8 cellular contexts compared by ENCODE assay signal in genomic region chr12:3838731-3839548, GRCh38. TPM values are rescaled to one million over a fixed set of nuclear protein-coding genes. Genes with fewer than 3 reads are reported as not detected.
DNase-seq lines count a peak whose midpoint lies in the region; ATAC-seq and TF ChIP-seq lines count a peak whose summit lies in the region.
"Not testable (repeated sequence)": the region's sequence is repeated elsewhere in the genome, so short reads cannot be mapped to it uniquely, and the experiment has no call there.

No MANE protein-coding gene starts in this region.

- POLR2A ChIA-PET in activated CD8-positive, alpha-beta T cell treated with anti-CD3 and anti-CD28 coated beads for 36 hours (lab: Charles Lee) = not testable (repeated sequence)

- TF ChIP-seq CTCF in GM12865 (IDR thresholded peaks at IDR 0.05; ENCODE audit: insufficient read depth, low read depth, low read length, missing control alignments); activated CD8-positive, alpha-beta T cell treated with anti-CD3 and anti-CD28 coated beads for 36 hours (IDR thresholded peaks at IDR 0.05); lower lobe of right lung (IDR thresholded peaks at IDR 0.05); testis (IDR thresholded peaks at IDR 0.05): not testable (repeated sequence)

- ATAC-seq in HG03354 (IDR thresholded peaks at IDR 0.05; ENCODE audit: poor library complexity, severe bottlenecking, unreplicated experiment) (peak; percentile 44), lower lobe of right lung (peak; percentile 41)
- peak; percentile 69 for ATAC-seq in activated CD8-positive, alpha-beta T cell treated with anti-CD3 and anti-CD28 coated beads for 36 hours
- peak; percentile 86 for ATAC-seq in effector memory CD8-positive, alpha-beta T cell (replicated peaks)

- H3K27me3 ChIP-seq in lower lobe of right lung (ENCODE audit: low read depth); testis: not testable (repeated sequence)

- H3K4me3 ChIP-seq in GM12865 (ENCODE audit: low read depth, low read length) (peak overlapping the region; percentile 39), lower lobe of right lung (peak overlapping the region; percentile 19), testis (peak overlapping the region; percentile 40 to 48)

- H3K9me3 Mint-ChIP-seq in activated CD8-positive, alpha-beta T cell treated with anti-CD3 and anti-CD28 coated beads for 36 hours; activated naive CD4-positive, alpha-beta T cell treated with anti-CD3 and anti-CD28 coated beads, Interleukin-2, amount 10 ng/mL, durations not matched to agents 7 days and 5 days; effector memory CD8-positive, alpha-beta T cell: not testable (repeated sequence)

- 63 to 65% methylated on average over 38 to 72 of the region's 98 CpGs for WGBS in testis, 2 donors

- CTCF ChIA-PET in activated CD8-positive, alpha-beta T cell treated with anti-CD3 and anti-CD28 coated beads for 36 hours (lab: Charles Lee); activated naive CD4-positive, alpha-beta T cell treated with anti-CD3 and anti-CD28 coated beads, Interleukin-2, amount 10 ng/mL, durations not matched to agents 7 days and 5 days (lab: Charles Lee): not testable (repeated sequence)

- H3K4me1 ChIP-seq in lower lobe of right lung = not testable (repeated sequence)
- H3K4me1 ChIP-seq in testis = peaks cover 22% of the 10 kb centered on the region

- not testable (repeated sequence) for H3K27me3 Mint-ChIP-seq in activated CD8-positive, alpha-beta T cell treated with anti-CD3 and anti-CD28 coated beads for 36 hours; activated naive CD4-positive, alpha-beta T cell treated with anti-CD3 and anti-CD28 coated beads, Interleukin-2, amount 10 ng/mL, durations not matched to agents 7 days and 5 days; effector memory CD8-positive, alpha-beta T cell

- not testable (repeated sequence) for H3K27ac ChIP-seq in lower lobe of right lung
- peak overlapping the region; percentile 50 to 73 for H3K27ac ChIP-seq in testis

- peaks cover 57% of the 10 kb centered on the region for H3K4me1 Mint-ChIP-seq in activated CD8-positive, alpha-beta T cell treated with anti-CD3 and anti-CD28 coated beads for 36 hours (ENCODE audit: low read depth)
- peaks cover 23% of the 10 kb centered on the region for H3K4me1 Mint-ChIP-seq in activated naive CD4-positive, alpha-beta T cell treated with anti-CD3 and anti-CD28 coated beads, Interleukin-2, amount 10 ng/mL, durations not matched to agents 7 days and 5 days
- peaks cover 35 to 49% of the 10 kb centered on the region in 2 donors for H3K4me1 Mint-ChIP-seq in effector memory CD8-positive, alpha-beta T cell (ENCODE audit: low read depth in 2 of 2)

- intact Hi-C loops in activated CD8-positive, alpha-beta T cell treated with anti-CD3 and anti-CD28 coated beads for 36 hours (cut with micrococcal nuclease); lower lobe of right lung (cut with DNase I); testis (cut with DNase I; ENCODE audit: low total_unique reads): not testable (repeated sequence)

- TF ChIP-seq POLR2A in testis (IDR thresholded peaks at IDR 0.05) = not testable (repeated sequence)

- H3K4me3 Mint-ChIP-seq in activated CD8-positive, alpha-beta T cell treated with anti-CD3 and anti-CD28 coated beads for 36 hours = peak overlapping the region; percentile 61
- H3K4me3 Mint-ChIP-seq in activated naive CD4-positive, alpha-beta T cell treated with anti-CD3 and anti-CD28 coated beads, Interleukin-2, amount 10 ng/mL, durations not matched to agents 7 days and 5 days = not testable (repeated sequence)
- H3K4me3 Mint-ChIP-seq in effector memory CD8-positive, alpha-beta T cell = peak overlapping the region; percentile 48 to 68

- peak; percentile 25 for DNase-seq in GM12865 (ENCODE audit: low read depth)
- DNase-seq in activated CD8-positive, alpha-beta T cell treated with anti-CD3 and anti-CD28 coated beads for 36 hours = peak; percentile 49
- DNase-seq in activated naive CD4-positive, alpha-beta T cell treated with anti-CD3 and anti-CD28 coated beads, Interleukin-2, amount 10 ng/mL, durations not matched to agents 7 days and 5 days = peak; percentile 24
- DNase-seq in effector memory CD8-positive, alpha-beta T cell = peak in 2 of 3 experiments; percentile 5 to 10
- not testable (repeated sequence) for DNase-seq in lower lobe of right lung
- peak; percentile 60 for DNase-seq in stimulated activated CD4-positive, alpha-beta T cell treated with anti-CD3 and anti-CD28 coated beads, Interleukin-2, amount 100 ng/mL, for 4 hours (ENCODE audit: low read depth)
- peak; percentile 54 for DNase-seq in testis

- not testable (repeated sequence) for H3K9me3 ChIP-seq in lower lobe of right lung, testis

- H3K36me3 ChIP-seq in lower lobe of right lung; testis (ENCODE audit: low read depth, missing control alignments): not testable (repeated sequence)

- not testable (repeated sequence) for H3K27ac Mint-ChIP-seq in activated CD8-positive, alpha-beta T cell treated with anti-CD3 and anti-CD28 coated beads for 36 hours; activated naive CD4-positive, alpha-beta T cell treated with anti-CD3 and anti-CD28 coated beads, Interleukin-2, amount 10 ng/mL, durations not matched to agents 7 days and 5 days
- peak overlapping the region in 1 of 2 donors; percentile 31 for H3K27ac Mint-ChIP-seq in effector memory CD8-positive, alpha-beta T cell

- peaks cover 38% of the 10 kb centered on the region for H3K36me3 Mint-ChIP-seq in activated CD8-positive, alpha-beta T cell treated with anti-CD3 and anti-CD28 coated beads for 36 hours (ENCODE audit: low read depth)
- H3K36me3 Mint-ChIP-seq in activated naive CD4-positive, alpha-beta T cell treated with anti-CD3 and anti-CD28 coated beads, Interleukin-2, amount 10 ng/mL, durations not matched to agents 7 days and 5 days = peaks cover 64% of the 10 kb centered on the region
- not testable (repeated sequence) for H3K36me3 Mint-ChIP-seq in effector memory CD8-positive, alpha-beta T cell (ENCODE audit: insufficient read depth)

RNA-seq across cellular contexts. Expression of gene PARP11, which starts 34.3 kb away (rescaled TPM):
- 10 to 100 TPM; 19.7 to 22.3 TPM for total RNA-seq in activated CD8-positive, alpha-beta T cell treated with anti-CD3 and anti-CD28 coated beads for 36 hours
- total RNA-seq in lower lobe of right lung = 14.0 TPM
- 10 to 100 TPM; 20.5 to 20.6 TPM for total RNA-seq in testis
- 16.8 TPM for polyA plus RNA-seq in testis (ENCODE audit: insufficient read depth, low read depth, low replicate concordance)
